Comparison of ENCODE assay signal across 9 cellular contexts in genomic region chr7:91852263-91852741, GRCh38. TPM values are rescaled to one million over a fixed set of nuclear protein-coding genes. Genes with fewer than 3 reads are reported as not detected.
DNase-seq lines count a peak whose midpoint lies in the region; ATAC-seq, FAIRE-seq and TF ChIP-seq lines count a peak whose summit lies in the region.
"Had no signal": no experiment of that assay in that cellular context is flagged by ENCODE, and none has a peak within 500 bp of the region (broad histone marks: within the 10 kb centered on the region; RNA-seq: fewer than 3 reads in every experiment).

No MANE protein-coding gene starts in this region.

- no peaks in the 10 kb centered on the region for H3K4me1 ChIP-seq in right atrium auricular region
- no peaks in the 10 kb centered on the region for H3K4me1 ChIP-seq in GM12878 (ENCODE audit: control insufficient read depth, insufficient read depth, low read length)
- H3K4me1 ChIP-seq: right lobe of liver had no signal

- H3K27me3 ChIP-seq in right atrium auricular region (no peaks in the 10 kb centered on the region), GM12878 (replicated peaks in 1 of 2; ENCODE audit: control insufficient read depth in 2 of 2, insufficient read depth in 2 of 2, low read length in 1 of 2) (no peaks in the 10 kb centered on the region)
- H3K27me3 ChIP-seq: right lobe of liver had no signal

- H3K4me2 ChIP-seq in GM12878 (ENCODE audit: control insufficient read depth, insufficient read depth) = no peak overlapping the region

- no peaks in the 10 kb centered on the region for H3K79me2 ChIP-seq in GM12878 (ENCODE audit: control insufficient read depth, insufficient read depth, low read length)

- no peak for TF ChIP-seq CTCF in right atrium auricular region (IDR thresholded peaks at IDR 0.05)
- peak; percentile 41 to 48 (median 44); a peak in 5 of 6 replicates for TF ChIP-seq CTCF in GM12878 (IDR thresholded peaks at IDR 0.05 in 2 of 3, conservative IDR thresholded peaks at IDR 0.05 in 1 of 3; ENCODE audit: control insufficient read depth in 2 of 3, extremely low read depth in 1 of 3, insufficient read depth in 1 of 3, low read depth in 3 of 3, low read length in 3 of 3)

- POLR2A ChIA-PET in GM12878 (lab: Charles Lee) = no interaction called here

- RAD21 ChIA-PET in GM12878 (lab: Charles Lee; ENCODE audit: unreplicated experiment) = interaction anchor here (2.0 kb wide), 1 partner anchor 22 kb away, joined by 7 read pairs; no protein-coding TSS in a partner anchor

- DNase-seq in Right ventricle myocardium inferior (ENCODE audit: missing footprints) (no peak), right atrium auricular region (ENCODE audit: low spot score) (no peak), KBM-7 (peak; percentile 35), GM12878 (ENCODE audit: low read depth, low spot score) (no peak), urothelium cell line (ENCODE audit: low spot score) (peak; percentile 59), UCSD-AML1 (lab: John Stamatoyannopoulos, UW; ENCODE audit: unreplicated experiment) (no peak), NCI-H146 (lab: John Stamatoyannopoulos, UW) (no peak), left ventricle myocardium superior (no peak)
- DNase-seq: right lobe of liver had no signal

- no peaks in the 10 kb centered on the region for H4K20me1 ChIP-seq in GM12878 (ENCODE audit: control insufficient read depth, insufficient read depth)

- in situ Hi-C loops in KBM-7 (cut with MboI; ENCODE audit: low pct_unique_long_range_greater_than_20kb, low sequenced_read_pairs) = no loop called here
- in situ Hi-C loops in GM12878 (cut with MboI) = no loop called here

- SMC1A ChIA-PET in GM12878 (lab: Charles Lee; ENCODE audit: uncharacterized antibody, unreplicated experiment) = interaction anchor here (0.7 to 1.6 kb wide), 3 partner anchors 22 to 70 kb away, joined by 3 to 7 read pairs (median 5); no protein-coding TSS in a partner anchor

- peak; percentile 42 for TF ChIP-seq RAD21 in GM12878 (IDR thresholded peaks at IDR 0.05; ENCODE audit: insufficient read depth, low read depth, low read length)

- H2AFZ ChIP-seq in GM12878 (ENCODE audit: control insufficient read depth, low read depth, low read length) = no peak overlapping the region

- TF ChIP-seq POLR2A in GM12878 (IDR thresholded peaks at IDR 0.05; ENCODE audit: low read depth, low read length) = no peak

- intact Hi-C loops in Right ventricle myocardium inferior (cut with DNase I) = no loop called here
- intact Hi-C loops in GM12878 (cut with micrococcal nuclease; ENCODE audit: unreplicated experiment) = no loop called here
- intact Hi-C loops in left ventricle myocardium superior (cut with micrococcal nuclease) = no loop called here

- H3K9me3 ChIP-seq in right atrium auricular region = peaks cover 0 to 12% of the 10 kb centered on the region in 2 donors
- no peaks in the 10 kb centered on the region for H3K9me3 ChIP-seq in GM12878 (replicated peaks; ENCODE audit: control insufficient read depth, insufficient read depth, low read length)
- H3K9me3 ChIP-seq: right lobe of liver had no signal

- no peak overlapping the region for H3K9ac ChIP-seq in GM12878 (ENCODE audit: control insufficient read depth, insufficient read depth, low read length)

- H3K4me3 ChIP-seq in right atrium auricular region (no peak overlapping the region), GM12878 (no peak overlapping the region)
- H3K4me3 ChIP-seq: right lobe of liver had no signal

- H3K36me3 ChIP-seq in right atrium auricular region (no peaks in the 10 kb centered on the region), GM12878 (ENCODE audit: control insufficient read depth in 2 of 2, insufficient read depth in 2 of 2, low read length in 1 of 2) (no peaks in the 10 kb centered on the region)
- H3K36me3 ChIP-seq: right lobe of liver had no signal

- BruUV-seq in GM12878 (replicated peaks; lab: Mats Ljungman, UMichigan) = no TSS peak

- no peak for FAIRE-seq in GM12878 (lab: Jason Lieb, UNC)
- peak; percentile 91 for FAIRE-seq in urothelium cell line (lab: Jason Lieb, UNC)

- no peak overlapping the region for H3K27ac ChIP-seq in right atrium auricular region
- H3K27ac ChIP-seq in GM12878 (ENCODE audit: control insufficient read depth, insufficient read depth) = no peak overlapping the region
- H3K27ac ChIP-seq: right lobe of liver had no signal

- TF ChIP-seq EP300 in GM12878 (IDR thresholded peaks at IDR 0.05; ENCODE audit: borderline replicate concordance in 1 of 2, control insufficient read depth in 1 of 2, low read depth in 2 of 2, low read length in 2 of 2) = no peak

- peak; percentile 8 for ATAC-seq in Right ventricle myocardium inferior
- ATAC-seq in GM12878 = peak; percentile 91
- no peak for ATAC-seq in left ventricle myocardium superior

- CTCF ChIA-PET in GM12878 (lab: Yijun Ruan, JAX) = interaction anchor here (0.7 to 4.5 kb wide), 12 partner anchors 8 to 88 kb away, joined by 3 to 49 read pairs (median 4); no protein-coding TSS in a partner anchor

TF ChIP-seq in GM12878, 131 proteins besides CTCF, POLR2A, EP300 and RAD21:
- TF ChIP-seq TCF3 (IDR thresholded peaks at IDR 0.05; ENCODE audit: borderline replicate concordance, insufficient read depth, low read depth, low read length) = no peak
- peak; percentile 51; the same call in 1 of the 2 replicates for TF ChIP-seq NR2F1 (conservative IDR thresholded peaks at IDR 0.05)

RNA-seq across cellular contexts. Expression of gene MTERF1, which starts 28.2 kb away (rescaled TPM):
- total RNA-seq in Right ventricle myocardium inferior = 9.9 TPM
- total RNA-seq in right atrium auricular region = 1 to 10 TPM; 3.8 to 5.0 TPM
- 51.2 and 52.1 TPM in 2 replicates for total RNA-seq in GM12878 (2013; cell fraction: nucleolus; rRNA removed)
- 14.7 and 20.1 TPM in 2 replicates for total RNA-seq in GM12878 (2014; rRNA removed)
- total RNA-seq in GM12878 (2014; rRNA removed; fragmentation: Illumina TruSeq; extraction: Trizol) = 26.2 and 29.1 TPM in 2 replicates
- total RNA-seq in GM12878 (2021) = 19.0 and 19.1 TPM in 2 replicates
- 13.1 TPM for polyA plus RNA-seq in GM12878 (2011; ENCODE audit: low read depth)
- polyA plus RNA-seq in GM12878 (2011; rRNA removed) = 23.4 and 41.6 TPM in 2 replicates
- polyA plus RNA-seq in GM12878 (2011; cell fraction: cytosol; rRNA removed) = 6.6 and 7.4 TPM in 2 replicates
- polyA plus RNA-seq in GM12878 (2011; cell fraction: nucleus; rRNA removed) = 16.0 and 16.8 TPM in 2 replicates
- 14.4 and 14.9 TPM in 2 replicates for polyA plus RNA-seq in GM12878 (2012)
- 27.5 and 39.1 TPM in 2 replicates for polyA plus RNA-seq in GM12878 (2014; fragmentation: Illumina TruSeq; extraction: Trizol)
- 10 to 100 TPM; 30.7 to 38.7 TPM for polyA plus RNA-seq in GM12878 (2014; fragmentation: Nextera tagmentation; extraction: Ambion mirVana)
- polyA plus RNA-seq in GM12878 (2014; rRNA removed) = 15.6 and 16.9 TPM in 2 replicates
- polyA plus RNA-seq in GM12878 (2016; fragmentation: Nextera tagmentation; extraction: Ambion mirVana) = 10 to 100 TPM; 28.6 to 29.2 TPM
- polyA minus RNA-seq in GM12878 (2011; rRNA and poly(A)+ RNA removed) = 19.3 and 35.4 TPM in 2 replicates
- polyA minus RNA-seq in GM12878 (2011; cell fraction: cytosol; rRNA and poly(A)+ RNA removed) = 2.3 and 3.7 TPM in 2 replicates
- 23.8 and 31.6 TPM in 2 replicates for polyA minus RNA-seq in GM12878 (2011; cell fraction: nucleus; rRNA and poly(A)+ RNA removed)
- total RNA-seq in left ventricle myocardium superior = 10.1 TPM

Comparison
In these comparisons a context has a peak if more than half of its experiments do, and no peak if none do; other contexts are left out.
1. DNase-seq: peak in KBM-7 (single experiment) and urothelium cell line (single experiment); none in Right ventricle myocardium inferior (single experiment), right atrium auricular region (single experiment), GM12878 (single experiment), UCSD-AML1 (single experiment), NCI-H146 (single experiment) and left ventricle myocardium superior (single experiment).
2. CTCF ChIP-seq: peak in GM12878 (3 of 3); none in right atrium auricular region (0 of 2).